19 cellular contexts compared by ENCODE assay signal in the genomic region with DNA sequence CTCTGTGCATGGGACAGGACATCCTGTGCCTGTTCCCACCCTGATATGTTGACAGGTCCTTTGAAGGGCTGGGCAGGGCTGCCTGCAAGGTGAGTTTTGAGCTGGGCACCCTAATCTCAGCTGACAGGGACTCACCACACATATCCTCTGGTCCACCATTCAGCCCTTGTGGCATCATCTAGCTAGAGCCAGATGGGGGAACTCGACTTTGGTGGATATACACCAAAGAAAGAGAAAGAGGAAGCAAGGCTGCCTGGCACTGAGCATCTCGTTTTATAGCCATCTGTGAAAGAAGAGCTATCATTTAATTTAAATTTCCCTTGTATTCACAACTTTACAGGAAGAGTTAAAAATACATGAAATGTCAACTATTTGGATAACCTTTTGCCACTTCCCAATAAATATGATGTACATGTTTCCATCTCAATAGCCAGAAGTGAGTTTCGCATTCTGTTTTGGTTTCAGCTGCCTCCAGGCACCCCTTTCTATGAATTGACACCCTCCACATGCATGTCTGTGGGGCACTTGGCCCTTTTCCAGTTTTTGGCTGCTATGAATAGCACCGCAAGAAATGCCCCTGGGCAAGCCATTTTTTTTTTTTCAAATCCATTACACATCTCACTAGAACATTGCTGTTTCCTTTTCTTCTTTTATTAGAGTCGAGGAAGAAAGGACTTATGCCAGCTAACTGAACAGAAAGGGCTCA. TPM values are rescaled to one million over a fixed set of nuclear protein-coding genes. Genes with fewer than 3 reads are reported as not detected.
DNase-seq lines count a peak whose midpoint lies in the region; ATAC-seq and TF ChIP-seq lines count a peak whose summit lies in the region.
"Had no signal": no experiment of that assay in that cellular context is flagged by ENCODE, and none has a peak within 500 bp of the region (broad histone marks: within the 10 kb centered on the region; RNA-seq: fewer than 3 reads in every experiment).

No MANE protein-coding gene starts in this region.

- POLR2A ChIA-PET in PC-3 (lab: Charles Lee; ENCODE audit: unreplicated experiment) = no interaction called here

- H4K20me1 ChIP-seq in MM.1S (ENCODE audit: insufficient read depth, low read length) (no peaks in the 10 kb centered on the region), PC-3 (ENCODE audit: low read length) (no peaks in the 10 kb centered on the region)

- H3K4me3 ChIP-seq in MM.1S (ENCODE audit: low read length) = no peak overlapping the region
- no peak overlapping the region for H3K4me3 ChIP-seq in PC-3 (ENCODE audit: low read length)
- no peak overlapping the region for H3K4me3 ChIP-seq in epithelial cell of esophagus (ENCODE audit: low read length)
- H3K4me3 ChIP-seq: hepatocyte, skin epidermis, testis had no signal

- TF ChIP-seq CTCF in MM.1S (IDR thresholded peaks at IDR 0.05; ENCODE audit: low read length) (no peak), PC-3 (conservative IDR thresholded peaks at IDR 0.05; ENCODE audit: low read depth, low read length) (no peak), epithelial cell of esophagus (IDR thresholded peaks at IDR 0.05; ENCODE audit: insufficient read depth, low read depth, low read length, missing control alignments) (no peak)

- ATAC-seq in PC-3 = no peak
- no peak for ATAC-seq in GM18511 (IDR thresholded peaks at IDR 0.05; ENCODE audit: unreplicated experiment)
- ATAC-seq: activated T-cell treated with anti-CD3 and anti-CD28 coated beads, Interleukin-2, amount 50 U/mL, for 72 hours; natural killer cell had no signal

- CTCF ChIA-PET in PC-3 (lab: Charles Lee) = no interaction called here

- H3K4me1 ChIP-seq in MM.1S (ENCODE audit: low read length) (no peaks in the 10 kb centered on the region), PC-3 (ENCODE audit: insufficient read depth, low read length) (peaks cover 16% of the 10 kb centered on the region)
- H3K4me1 ChIP-seq: testis had no signal

- H3K9me2 ChIP-seq in MM.1S (replicated peaks; ENCODE audit: insufficient read depth, low read length) = no peaks in the 10 kb centered on the region
- no peaks in the 10 kb centered on the region for H3K9me2 ChIP-seq in PC-3 (replicated peaks; ENCODE audit: low read length)

- H3K4me2 ChIP-seq in MM.1S (ENCODE audit: low read depth, low read length) (peak overlapping the region; percentile 13; the same call in 1 of the 2 replicates), PC-3 (ENCODE audit: low read length) (no peak overlapping the region)
- H3K4me2 ChIP-seq: hepatocyte had no signal

- H3K9me3 ChIP-seq in MM.1S (replicated peaks; ENCODE audit: insufficient read depth, low read length) (no peaks in the 10 kb centered on the region), PC-3 (ENCODE audit: low read length) (no peaks in the 10 kb centered on the region)
- H3K9me3 ChIP-seq: testis had no signal

- BruUV-seq in PC-3 (replicated peaks; lab: Mats Ljungman, UMichigan) = no TSS peak

- H3K79me2 ChIP-seq in MM.1S (ENCODE audit: low read length) = no peaks in the 10 kb centered on the region
- H3K79me2 ChIP-seq in PC-3 (ENCODE audit: low read length) = no peaks in the 10 kb centered on the region
- H3K79me2 ChIP-seq: hepatocyte had no signal

- H3K36me3 ChIP-seq in MM.1S (replicated peaks; ENCODE audit: insufficient read depth, low read length) = no peaks in the 10 kb centered on the region
- no peaks in the 10 kb centered on the region for H3K36me3 ChIP-seq in PC-3 (ENCODE audit: low read depth, low read length)

- H3F3A ChIP-seq in MM.1S (ENCODE audit: insufficient read depth, low read length) (no peaks in the 10 kb centered on the region), PC-3 (ENCODE audit: low read length, unreplicated experiment) (no peaks in the 10 kb centered on the region)

- no peak overlapping the region for H3K9ac ChIP-seq in MM.1S (ENCODE audit: low read length)
- no peak overlapping the region for H3K9ac ChIP-seq in PC-3 (ENCODE audit: low read length)

- DNase-seq in DMS79 treated with DMSO at 0.1 percent for 48 hours (lab: John Stamatoyannopoulos, UW) (peak; percentile 46), MM.1S (peak; percentile 39), PC-3 (peak; percentile 11), epithelial cell of esophagus (ENCODE audit: low read depth) (peak; percentile 53), NCI-H524 treated with DMSO at 0.1 percent for 48 hours (lab: John Stamatoyannopoulos, UW) (no peak), medulla oblongata (ENCODE audit: extremely low spot score) (no peak)
- DNase-seq: activated CD4-positive, alpha-beta T cell treated with anti-CD3 and anti-CD28 coated beads, Interleukin-2, amount 50 U/mL, for 48 hours; activated T-cell treated with anti-CD3 and anti-CD28 coated beads, Interleukin-2, amount 50 U/mL, for 72 hours; HCEC 1CT; islet precursor cell; natural killer cell; NCI-H187; NCI-H82; posterior cingulate gyrus; testis had no signal

- intact Hi-C loops in PC-3 (cut with micrococcal nuclease) = no loop called here

- no peak overlapping the region for H2AFZ ChIP-seq in MM.1S (ENCODE audit: low read length)
- H2AFZ ChIP-seq in PC-3 (ENCODE audit: low read length) = no peak overlapping the region
- H2AFZ ChIP-seq: hepatocyte had no signal

- H3K27ac ChIP-seq in MM.1S (ENCODE audit: low read length) (no peak overlapping the region), PC-3 (ENCODE audit: low read length) (no peak overlapping the region)
- H3K27ac ChIP-seq: hepatocyte, skin epidermis, testis had no signal

- no peaks in the 10 kb centered on the region for H3K27me3 ChIP-seq in MM.1S (replicated peaks; ENCODE audit: insufficient read depth, low read length)
- no peaks in the 10 kb centered on the region for H3K27me3 ChIP-seq in PC-3 (ENCODE audit: low read length)
- H3K27me3 ChIP-seq: hepatocyte, testis had no signal

RNA-seq across cellular contexts. Expression of a gene that starts 22.9 kb away (rescaled TPM):
- 61.3 and 89.8 TPM in 2 replicates for total RNA-seq in PC-3 (2014; rRNA removed)
- total RNA-seq: B cell had no signal

Comparison
In these comparisons a context has a peak if more than half of its experiments do, and no peak if none do; other contexts are left out.
1. DNase-seq: peak in DMS79 treated with DMSO at 0.1 percent for 48 hours (single experiment), MM.1S (single experiment), PC-3 (single experiment) and epithelial cell of esophagus (single experiment); none in NCI-H524 treated with DMSO at 0.1 percent for 48 hours (single experiment) and medulla oblongata (single experiment).